In the genomic region with DNA sequence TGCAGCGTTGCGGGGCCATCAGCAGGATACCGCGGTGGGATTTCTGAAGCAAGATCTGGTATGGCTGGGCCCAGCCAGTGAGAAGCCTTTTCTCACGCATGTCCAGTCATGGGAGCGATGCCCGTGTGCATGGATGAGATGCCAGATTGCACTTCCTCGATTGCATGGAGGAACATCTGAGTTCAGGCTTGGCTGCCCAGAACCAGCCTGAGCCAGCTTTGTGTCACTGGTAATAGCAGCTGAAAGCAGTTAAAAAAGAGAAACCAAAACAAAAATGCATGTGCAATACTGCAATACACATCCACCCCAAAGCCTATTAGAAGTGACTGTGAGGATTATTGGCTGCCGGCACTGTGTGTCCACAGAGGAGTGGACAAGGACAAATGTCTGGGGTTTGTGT, we compare ENCODE assay signal across 23 cellular contexts. TPM values are rescaled to one million over a fixed set of nuclear protein-coding genes. Genes with fewer than 3 reads are reported as not detected.
DNase-seq lines count a peak whose midpoint lies in the region; ATAC-seq and TF ChIP-seq lines count a peak whose summit lies in the region.
"Had no signal": no experiment of that assay in that cellular context is flagged by ENCODE, and none has a peak within 500 bp of the region (broad histone marks: within the 10 kb centered on the region; RNA-seq: fewer than 3 reads in every experiment).

No MANE protein-coding gene starts in this region.

- no peaks in the 10 kb centered on the region for H3K9me3 ChIP-seq in lung (ENCODE audit: control insufficient read depth in 2 of 2, insufficient read depth in 1 of 2, low read length in 1 of 2)
- H3K9me3 ChIP-seq in thyroid gland = no peaks in the 10 kb centered on the region
- H3K9me3 ChIP-seq: adrenal gland, ovary, tibial artery had no signal

- no peak for TF ChIP-seq CTCF in lung (IDR thresholded peaks at IDR 0.05; ENCODE audit: control extremely low read depth, extremely low read depth)
- no peak for TF ChIP-seq CTCF in thyroid gland (IDR thresholded peaks at IDR 0.05)

- WGBS in lung, 2 donors = 72 to 74% methylated on average over 9 of the region's 9 CpGs
- WGBS in thyroid gland, 2 donors = 61 to 70% methylated on average over 9 of the region's 9 CpGs

- TF ChIP-seq POLR2A in thyroid gland (IDR thresholded peaks at IDR 0.05) = no peak

- H3K27me3 ChIP-seq in lung (ENCODE audit: control insufficient read depth, insufficient read depth) (no peaks in the 10 kb centered on the region), thyroid gland (no peaks in the 10 kb centered on the region)
- H3K27me3 ChIP-seq: adrenal gland, ovary had no signal

- H3K36me3 ChIP-seq in lung (ENCODE audit: control insufficient read depth in 2 of 2, insufficient read depth in 2 of 2, low read length in 2 of 2) = no peaks in the 10 kb centered on the region
- H3K36me3 ChIP-seq in thyroid gland = no peaks in the 10 kb centered on the region
- H3K36me3 ChIP-seq: adrenal gland, ovary, tibial artery had no signal

- H3K4me1 ChIP-seq in lung (ENCODE audit: control insufficient read depth in 2 of 2, insufficient read depth in 2 of 2, low read length in 2 of 2) (no peaks in the 10 kb centered on the region), thyroid gland (peaks cover 0 to 2% of the 10 kb centered on the region in 2 donors)
- H3K4me1 ChIP-seq: adrenal gland, foreskin keratinocyte had no signal

- ATAC-seq in lung (ENCODE audit: insufficient read depth, low FRiP score) (peak; percentile 17), HG03045 (IDR thresholded peaks at IDR 0.05; ENCODE audit: unreplicated experiment) (no peak), GM18907 (IDR thresholded peaks at IDR 0.05; ENCODE audit: unreplicated experiment) (no peak)
- ATAC-seq: foreskin keratinocyte, left colon had no signal

- H3K4me3 ChIP-seq in lung = no peak overlapping the region
- H3K4me3 ChIP-seq in thyroid gland (replicated peaks in 1 of 3) = no peak overlapping the region
- H3K4me3 ChIP-seq: adrenal gland, ovary, tibial artery had no signal

- peak overlapping the region; percentile 62 for H3K27ac ChIP-seq in angular gyrus (ENCODE audit: low read depth, low read length)
- no peak overlapping the region for H3K27ac ChIP-seq in lung (ENCODE audit: low read depth in 1 of 2, low read length in 1 of 2)
- H3K27ac ChIP-seq in thyroid gland = no peak overlapping the region
- H3K27ac ChIP-seq: 22Rv1, adrenal gland, foreskin keratinocyte, ovary, tibial artery had no signal

- DNase-seq in DMS53 (lab: John Stamatoyannopoulos, UW) = peak; percentile 26
- no peak for DNase-seq in DMS53 treated with DMSO at 0.1 percent for 48 hours (lab: John Stamatoyannopoulos, UW; ENCODE audit: unreplicated experiment)
- DNase-seq in lung (ENCODE audit: low spot score) = no peak
- peak; percentile 53 to 60 for DNase-seq in thyroid gland
- DNase-seq in NCI-H2081 (lab: John Stamatoyannopoulos, UW) = no peak
- DNase-seq: adrenal gland; central memory CD4-positive, alpha-beta T cell; foreskin keratinocyte; left colon; NCI-H1694; NCI-H510A; ovary; stimulated activated CD4-positive, alpha-beta T cell treated with anti-CD3 and anti-CD28 coated beads, Interleukin-4, amount 100 ng/mL, for 4 hours; stimulated activated CD8-positive, alpha-beta memory T cell treated with anti-CD3 and anti-CD28 coated beads, Interleukin-4, amount 100 ng/mL, for 48 hours had no signal

- intact Hi-C loops in thyroid gland (cut with DNase I) = no loop called here

RNA-seq across cellular contexts. Expression of gene PSAPL1, which starts 59.3 kb away (rescaled TPM):
- under 1 TPM in 1 of 2 donors, not detected in 1; 0.55 TPM for total RNA-seq in lung
- under 1 TPM; 0.06 to 0.24 TPM for polyA plus RNA-seq in lung
- not detected for total RNA-seq in thyroid gland
- total RNA-seq: activated T-helper 2 cell treated with anti-CD3 and anti-CD28 coated beads, Interferon-gamma antibody, Interleukin-2, Interleukin-4, amounts not matched to agents 10 μg/mL and 5 μg/mL and 100 μg/mL, durations not matched to agents 14 hours and 24 hours and 36 hours; adrenal gland; foreskin keratinocyte; left colon; SK-MEL-5; skeletal muscle tissue; T-helper 2 cell treated with Interferon-gamma antibody and Interleukin-4, amounts not matched to agents 100 ng/mL and 5 ng/mL, for 36 hours had no signal
- polyA plus RNA-seq: ovary had no signal

Comparison
In these comparisons a context has a peak if more than half of its experiments do, and no peak if none do; other contexts are left out.
1. DNase-seq: peak in DMS53 (single experiment) and thyroid gland (2 of 2); none in DMS53 treated with DMSO at 0.1 percent for 48 hours (single experiment), lung (single experiment) and NCI-H2081 (0 of 2).